12 cellular contexts compared by ENCODE assay signal in genomic region chr22:29079218-29079901, GRCh38. TPM values are rescaled to one million over a fixed set of nuclear protein-coding genes. Genes with fewer than 3 reads are reported as not detected.
A peak's percentile ranks its signal among the peaks of the same experiment; 100 is the strongest.
DNase-seq lines count a peak whose midpoint lies in the region; ATAC-seq, FAIRE-seq and TF ChIP-seq lines count a peak whose summit lies in the region.
"Had no signal": no experiment of that assay in that cellular context is flagged by ENCODE, and none has a peak within 500 bp of the region (broad histone marks: within the 10 kb centered on the region; RNA-seq: fewer than 3 reads in every experiment).

No MANE protein-coding gene starts in this region.

- no peaks in the 10 kb centered on the region for H3K9me3 Mint-ChIP-seq in nephron progenitor cell

- H3K4me2 ChIP-seq in K562 (ENCODE audit: insufficient read depth, low read length) = peak overlapping the region; percentile 66

- H3K27ac ChIP-seq in K562 (ENCODE audit: extremely low read depth, low read depth, low read length) (peak overlapping the region; percentile 76), skeletal muscle tissue (ENCODE audit: low read depth, low read length) (peak overlapping the region; percentile 61)

- no peaks in the 10 kb centered on the region for H3K79me2 ChIP-seq in K562 (ENCODE audit: control insufficient read depth, insufficient read depth, low read length)

- ATAC-seq in K562 (peak; percentile 20; the same call in 1 of the 3 replicates), GM19455 (IDR thresholded peaks at IDR 0.05; ENCODE audit: unreplicated experiment) (no peak)

- DNase-seq in Jurkat, Clone E6-1 (ENCODE audit: low read depth, low spot score) = peak; percentile 96
- DNase-seq in NCI-H2227 (lab: John Stamatoyannopoulos, UW; ENCODE audit: unreplicated experiment) (peak; percentile 82), K562 (ENCODE audit: extremely low read depth in 1 of 4, low spot score in 3 of 4) (peak in 2 of 4 experiments; percentile 12 to 26), nephron progenitor cell (no peak), GM19240 (ENCODE audit: insufficient read length, low spot score) (no peak)
- DNase-seq in stimulated activated CD8-positive, alpha-beta memory T cell treated with anti-CD3 and anti-CD28 coated beads, Interleukin-4, amount 100 ng/mL, for 48 hours = no peak

- no TSS peak for BruUV-seq in K562 (replicated peaks; lab: Mats Ljungman, UMichigan)

- H3K9ac ChIP-seq in K562 (ENCODE audit: insufficient read depth in 1 of 2, low read depth in 2 of 2, low read length in 2 of 2) (peak overlapping the region in 1 of 2 experiments; percentile 38; a peak in 1 of 4 replicates), skeletal muscle tissue (ENCODE audit: low read depth in 1 of 3, low read length in 3 of 3) (no peak overlapping the region)

- no peak for TF ChIP-seq EP300 in K562 (IDR thresholded peaks at IDR 0.05; ENCODE audit: low read length)

- H3K36me3 ChIP-seq in K562 (ENCODE audit: control insufficient read depth, insufficient read depth, low read length) = no peaks in the 10 kb centered on the region
- H3K36me3 ChIP-seq in skeletal muscle tissue (ENCODE audit: control insufficient read depth in 3 of 3, insufficient read depth in 3 of 3, low read length in 3 of 3) = no peaks in the 10 kb centered on the region
- H3K36me3 ChIP-seq: esophagus muscularis mucosa had no signal

- intact Hi-C loops in K562 (cut with micrococcal nuclease) = no loop called here

- peaks cover 5 to 32% of the 10 kb centered on the region in 2 experiments; a peak in 4 of 5 replicates for H3K4me1 ChIP-seq in K562 (replicated peaks in 1 of 2; ENCODE audit: control insufficient read depth in 2 of 2, insufficient read depth in 2 of 2, low read length in 2 of 2)
- peaks cover 8 to 43% (median 19%) of the 10 kb centered on the region in 3 donors for H3K4me1 ChIP-seq in skeletal muscle tissue (ENCODE audit: control insufficient read depth in 3 of 3, insufficient read depth in 3 of 3, low read length in 3 of 3)

- no peaks in the 10 kb centered on the region for H3K27me3 Mint-ChIP-seq in nephron progenitor cell (ENCODE audit: low read depth, poor library complexity)

- CTCF ChIA-PET in K562 (lab: Yijun Ruan, JAX; ENCODE audit: low intra/inter-chr PET ratio) = no interaction called here

- peaks cover 80% of the 10 kb centered on the region for H3K4me1 Mint-ChIP-seq in nephron progenitor cell

- H3K4me3 ChIP-seq in Jurkat, Clone E6-1 (ENCODE audit: low read length) = peak overlapping the region; percentile 34
- H3K4me3 ChIP-seq in K562 (no peak overlapping the region), skeletal muscle tissue (ENCODE audit: low read length in 3 of 3) (no peak overlapping the region)
- H3K4me3 ChIP-seq: esophagus muscularis mucosa had no signal

- in situ Hi-C loops in K562 (cut with MboI) = no loop called here

- POLR2A ChIA-PET in K562 (lab: Yijun Ruan, JAX) = interaction anchor here (0.7 to 1.7 kb wide), 3 partner anchors 9 to 74 kb away, joined by 3 to 5 read pairs (median 4); no protein-coding TSS in a partner anchor

- TF ChIP-seq CTCF in K562 (IDR thresholded peaks at IDR 0.05 in 2 of 3, conservative IDR thresholded peaks at IDR 0.05 in 1 of 3; ENCODE audit: insufficient read depth in 2 of 3, low read depth in 1 of 3, low read length in 3 of 3) = no peak
- no peak for TF ChIP-seq CTCF in nephron progenitor cell (IDR thresholded peaks at IDR 0.05)

- no peaks in the 10 kb centered on the region for H3K36me3 Mint-ChIP-seq in nephron progenitor cell (ENCODE audit: low read depth)
- H3K36me3 Mint-ChIP-seq: activated naive CD8-positive, alpha-beta T cell had no signal

- TF ChIP-seq POLR2A in K562 (conservative IDR thresholded peaks at IDR 0.05) = no peak

- no peak for TF ChIP-seq RAD21 in K562 (CRISPR knock-in tag; conservative IDR thresholded peaks at IDR 0.05 in 1 of 2, IDR thresholded peaks at IDR 0.05 in 1 of 2)

- H3K9me3 ChIP-seq in K562 (replicated peaks; ENCODE audit: control insufficient read depth, insufficient read depth, low read depth, low read length) = no peaks in the 10 kb centered on the region
- no peaks in the 10 kb centered on the region for H3K9me3 ChIP-seq in skeletal muscle tissue (ENCODE audit: control insufficient read depth in 3 of 3, low read length in 3 of 3)
- H3K9me3 ChIP-seq: esophagus muscularis mucosa had no signal

- FAIRE-seq in K562 (lab: Jason Lieb, UNC) = no peak

- H3K9me1 ChIP-seq in K562 (ENCODE audit: control insufficient read depth, insufficient read depth, low read length) = no peaks in the 10 kb centered on the region

- 59% methylated on average over 8 of the region's 8 CpGs for WGBS in K562 (ENCODE audit: insufficient coverage, low coverage, missing lambda C conversion rate)

- H3K4me3 Mint-ChIP-seq in nephron progenitor cell = no peak overlapping the region
- H3K4me3 Mint-ChIP-seq: activated naive CD8-positive, alpha-beta T cell had no signal

- H4K20me1 ChIP-seq in K562 (replicated peaks; ENCODE audit: control insufficient read depth, insufficient read depth, low read length) = no peaks in the 10 kb centered on the region

- peak overlapping the region; percentile 86 for H2AFZ ChIP-seq in K562 (ENCODE audit: low read depth, low read length)

- H3K27me3 ChIP-seq in K562 (ENCODE audit: control insufficient read depth in 2 of 2, insufficient read depth in 2 of 2, low read length in 2 of 2) (no peaks in the 10 kb centered on the region), skeletal muscle tissue (ENCODE audit: control insufficient read depth in 3 of 3, insufficient read depth in 3 of 3, low read length in 3 of 3) (no peaks in the 10 kb centered on the region)
- H3K27me3 ChIP-seq: esophagus muscularis mucosa had no signal

- no peak overlapping the region for H3K27ac Mint-ChIP-seq in nephron progenitor cell
- H3K27ac Mint-ChIP-seq: activated naive CD8-positive, alpha-beta T cell had no signal

TF ChIP-seq in K562, 482 proteins besides CTCF, POLR2A, EP300 and RAD21 (continues in another document):
- no peak for TF ChIP-seq ATF7 (IDR thresholded peaks at IDR 0.05)
- TF ChIP-seq WHSC1 (IDR thresholded peaks at IDR 0.05; ENCODE audit: low read length) = no peak
- no peak for TF ChIP-seq ELF4 (CRISPR knock-in tag; IDR thresholded peaks at IDR 0.05)
- no peak for TF ChIP-seq NCOA4 (IDR thresholded peaks at IDR 0.05; ENCODE audit: partially characterized antibody)
- no peak for TF ChIP-seq PTBP1 (IDR thresholded peaks at IDR 0.05; ENCODE audit: low read depth, low read length)
- peak; percentile 55; the same call in 1 of the 2 replicates for TF ChIP-seq CREB3 (tag; conservative IDR thresholded peaks at IDR 0.05; ENCODE audit: low read depth)
- no peak for TF ChIP-seq CBX2 (IDR thresholded peaks at IDR 0.05; ENCODE audit: insufficient read depth, low read length, poor library complexity, severe bottlenecking)
- no peak for TF ChIP-seq BHLHE40 (IDR thresholded peaks at IDR 0.05; ENCODE audit: low read length)
- 0 out of 2 replicates have a peak, but pooled peaks have one; percentile 33 for TF ChIP-seq DDX20 (tag; IDR thresholded peaks at IDR 0.05; ENCODE audit: low read depth)

RNA-seq across cellular contexts. Expression of gene KREMEN1, which starts 6.5 kb away (rescaled TPM):
- 18.4 TPM for polyA plus RNA-seq in Jurkat, Clone E6-1 (2012; ENCODE audit: insufficient read depth, insufficient read length)
- 3.6 and 5.0 TPM in 2 replicates for total RNA-seq in K562 (2011; cell fraction: chromatin; rRNA removed; ENCODE audit: low replicate concordance)
- total RNA-seq in K562 (2011; cell fraction: nucleolus; rRNA removed) = 4.2 and 4.5 TPM in 2 replicates
- total RNA-seq in K562 (2011; cell fraction: nucleoplasm; rRNA removed) = 5.6 and 6.4 TPM in 2 replicates
- 3.8 and 5.1 TPM in 2 replicates for total RNA-seq in K562 (2014; rRNA removed)
- 3.8 and 4.3 TPM in 2 replicates for total RNA-seq in K562 (2014; rRNA removed; fragmentation: Illumina TruSeq; extraction: Trizol)
- 5.0 and 6.1 TPM in 2 replicates for total RNA-seq in K562 (2015; rRNA removed; fragmentation: Illumina TruSeq; extraction: Trizol)
- total RNA-seq in K562 (2021) = 8.8 and 11.5 TPM in 2 replicates
- polyA plus RNA-seq in K562 (2011; rRNA removed) = 2.2 and 3.2 TPM in 2 replicates
- 3.2 and 6.4 TPM in 2 replicates for polyA plus RNA-seq in K562 (2011; cell fraction: cytosol; rRNA removed)
- 1.1 and 3.0 TPM in 2 replicates for polyA plus RNA-seq in K562 (2011; cell fraction: nucleus; rRNA removed)
- polyA plus RNA-seq in K562 (2012) = 6.8 and 12.0 TPM in 2 replicates
- 8.9 and 10.1 TPM in 2 replicates for polyA plus RNA-seq in K562 (2014; fragmentation: Illumina TruSeq; extraction: Trizol)
- 1 to 10 TPM in 1 of 2 experiments, under 1 TPM in 1; 0.69 to 1.3 TPM for polyA plus RNA-seq in K562 (2014; fragmentation: Nextera tagmentation; extraction: Ambion mirVana)
- polyA plus RNA-seq in K562 (2014; rRNA removed) = 4.5 and 4.9 TPM in 2 replicates
- polyA minus RNA-seq in K562 (2011; rRNA and poly(A)+ RNA removed) = 1.3 and 2.4 TPM in 2 replicates
- polyA minus RNA-seq in K562 (2011; cell fraction: cytosol; rRNA and poly(A)+ RNA removed) = 2.7 and 4.5 TPM in 2 replicates
- 0.33 and 0.54 TPM in 2 replicates for polyA minus RNA-seq in K562 (2011; cell fraction: nucleus; rRNA and poly(A)+ RNA removed)
- 43.8 TPM for total RNA-seq in skeletal muscle tissue

RNA-seq across cellular contexts. Expression of gene C22orf31, which starts 17.7 kb away (rescaled TPM):
- polyA plus RNA-seq in Jurkat, Clone E6-1 (2012; ENCODE audit: insufficient read depth, insufficient read length) = not detected
- not detected in 2 replicates for total RNA-seq in K562 (2011; cell fraction: chromatin; rRNA removed; ENCODE audit: low replicate concordance)
- not detected in 2 replicates for total RNA-seq in K562 (2011; cell fraction: nucleolus; rRNA removed)
- total RNA-seq in K562 (2011; cell fraction: nucleoplasm; rRNA removed) = not detected in 2 replicates
- not detected in 2 replicates for total RNA-seq in K562 (2014; rRNA removed)
- total RNA-seq in K562 (2014; rRNA removed; fragmentation: Illumina TruSeq; extraction: Trizol) = not detected in 2 replicates
- not detected in 2 replicates for total RNA-seq in K562 (2015; rRNA removed; fragmentation: Illumina TruSeq; extraction: Trizol)
- not detected in 2 replicates for total RNA-seq in K562 (2021)
- polyA plus RNA-seq in K562 (2011; rRNA removed) = not detected in 2 replicates
- polyA plus RNA-seq in K562 (2011; cell fraction: cytosol; rRNA removed) = not detected in 2 replicates
- polyA plus RNA-seq in K562 (2011; cell fraction: nucleus; rRNA removed) = not detected in 2 replicates
- not detected in 2 replicates for polyA plus RNA-seq in K562 (2012)
- not detected in 2 replicates for polyA plus RNA-seq in K562 (2014; fragmentation: Illumina TruSeq; extraction: Trizol)
- polyA plus RNA-seq in K562 (2014; fragmentation: Nextera tagmentation; extraction: Ambion mirVana) = not detected
- not detected in 2 replicates for polyA plus RNA-seq in K562 (2014; rRNA removed)
- not detected in 2 replicates for polyA minus RNA-seq in K562 (2011; rRNA and poly(A)+ RNA removed)
- polyA minus RNA-seq in K562 (2011; cell fraction: cytosol; rRNA and poly(A)+ RNA removed) = not detected in 2 replicates
- polyA minus RNA-seq in K562 (2011; cell fraction: nucleus; rRNA and poly(A)+ RNA removed) = not detected in 2 replicates
- total RNA-seq in skeletal muscle tissue = 1.6 TPM
- total RNA-seq: esophagus muscularis mucosa; mesenteric fat pad; T-helper 2 cell treated with Interferon-gamma antibody and Interleukin-4, amounts not matched to agents 100 ng/mL and 5 ng/mL, for 36 hours had no signal

Comparison
In these comparisons a context has a peak if more than half of its experiments do, and no peak if none do; other contexts are left out.
1. DNase-seq: peak in Jurkat, Clone E6-1 (single experiment) and NCI-H2227 (single experiment); none in nephron progenitor cell (single experiment), stimulated activated CD8-positive, alpha-beta memory T cell treated with anti-CD3 and anti-CD28 coated beads, Interleukin-4, amount 100 ng/mL, for 48 hours (single experiment) and GM19240 (single experiment).